30 cellular contexts compared by ENCODE assay signal in the genomic region with DNA sequence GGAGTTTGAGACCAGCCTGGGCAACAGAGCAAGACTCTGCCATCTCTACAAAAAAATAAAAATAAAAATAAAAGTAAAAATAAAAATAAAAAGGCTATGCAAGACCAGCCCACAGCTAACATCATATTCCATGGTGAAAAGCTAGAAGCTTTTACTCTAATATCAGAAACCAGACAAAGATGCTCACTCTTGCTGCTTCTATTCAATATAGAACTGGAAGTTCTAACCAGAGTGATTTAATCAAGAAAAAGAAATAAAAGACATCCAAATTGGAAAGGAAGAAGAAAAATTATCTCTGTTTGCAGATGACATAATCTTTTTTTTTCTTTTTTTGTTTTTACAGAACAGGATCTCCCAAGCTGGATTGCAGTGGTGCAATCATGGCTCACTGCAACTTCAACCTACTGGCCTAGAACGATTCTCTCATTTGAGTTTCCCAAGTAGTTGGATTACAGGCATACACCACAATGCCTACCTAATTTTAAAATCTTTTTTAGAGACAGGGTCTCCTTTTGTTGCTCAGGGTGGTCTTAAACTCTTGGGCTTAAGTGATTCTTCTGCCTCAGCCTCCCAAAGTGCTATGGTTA.
"Had no signal": no experiment of that assay in that cellular context is flagged by ENCODE, and none has a peak within 500 bp of the region (broad histone marks: within the 10 kb centered on the region; RNA-seq: fewer than 3 reads in every experiment).

No MANE protein-coding gene starts in this region.

- ATAC-seq: Panc1, SK-N-SH treated with all-trans-retinoic acid at 6 μM for 48 hours had no signal

- H3K36me3 ChIP-seq: SJCRH30 had no signal

- H3K4me3 ChIP-seq: PC-9, SJCRH30, SK-N-MC had no signal

- H3K4me1 ChIP-seq: SJCRH30 had no signal

- H3K9me3 ChIP-seq: SJCRH30 had no signal

- H3K27ac ChIP-seq: KMS-11, PC-9, RWPE1, SJCRH30, SK-N-MC had no signal

- DNase-seq: Karpas-422, KBM-7, MM.1S, MV-4-11, NCI-H1092, NCI-H1105, NCI-H1417 treated with DMSO at 0.1 percent for 48 hours, NCI-H1436 treated with DMSO at 0.1 percent for 48 hours, NCI-H1694 treated with DMSO at 0.1 percent for 48 hours, NCI-H187 treated with DMSO at 0.1 percent for 48 hours, NCI-H2029, NCI-H2081, NCI-H2171 treated with DMSO at 0.1 percent for 48 hours, NCI-H226, NCI-H446 treated with DMSO at 0.1 percent for 48 hours, NCI-H510A, NCI-H524, NCI-H526, NCI-H69, NCI-H748 treated with DMSO at 0.1 percent for 48 hours, NCI-H82, PC-9, SHP77, SIG-M5, SJCRH30 had no signal
